Comparison of ENCODE assay signal across 10 cellular contexts in genomic region chr1:155175927-155176371, GRCh38. TPM values are rescaled to one million over a fixed set of nuclear protein-coding genes. Genes with fewer than 3 reads are reported as not detected.
DNase-seq lines count a peak whose midpoint lies in the region; ATAC-seq and TF ChIP-seq lines count a peak whose summit lies in the region.
"Had no signal": no experiment of that assay in that cellular context is flagged by ENCODE, and none has a peak within 500 bp of the region (broad histone marks: within the 10 kb centered on the region; RNA-seq: fewer than 3 reads in every experiment).

No MANE protein-coding gene starts in this region.

- no peak for ATAC-seq in activated T-helper 17 cell treated with anti-CD3 and anti-CD28 coated beads, Interleukin-2, amount 50 U/mL, for 72 hours (replicated peaks)
- no peak for ATAC-seq in HG03521 (IDR thresholded peaks at IDR 0.05; ENCODE audit: unreplicated experiment)

- peaks cover 17% of the 10 kb centered on the region for H3K79me2 ChIP-seq in Loucy (ENCODE audit: insufficient read depth, low read length)

- peak overlapping the region; percentile 12 for H3K9ac ChIP-seq in Loucy (ENCODE audit: low read depth, low read length, poor library complexity, severe bottlenecking)

- no peaks in the 10 kb centered on the region for H3K36me3 ChIP-seq in Loucy (ENCODE audit: insufficient read depth, low read length)
- H3K36me3 ChIP-seq in sigmoid colon: peaks cover 0 to 1% (median 0%) of the 10 kb centered on the region in 4 donors

- H3K4me3 Mint-ChIP-seq in activated T-helper 17 cell treated with anti-CD3 and anti-CD28 coated beads, Interleukin-2, amount 50 U/mL, for 72 hours: peak overlapping the region; percentile 100

- no peaks in the 10 kb centered on the region for H3K9me3 Mint-ChIP-seq in activated T-helper 17 cell treated with anti-CD3 and anti-CD28 coated beads, Interleukin-2, amount 50 U/mL, for 72 hours

- H3K4me1 Mint-ChIP-seq in activated T-helper 17 cell treated with anti-CD3 and anti-CD28 coated beads, Interleukin-2, amount 50 U/mL, for 72 hours: peaks cover 24% of the 10 kb centered on the region

- DNase-seq in SHP77 (lab: John Stamatoyannopoulos, UW): peak; percentile 30 to 60
- DNase-seq in SHP77 treated with DMSO at 0.1 percent for 48 hours (lab: John Stamatoyannopoulos, UW): no peak
- peak; percentile 60 for DNase-seq in sigmoid colon
- DNase-seq in GM03348 (ENCODE audit: low spot score): no peak
- no peak for DNase-seq in NCI-H2196 treated with DMSO at 0.1 percent for 48 hours (lab: John Stamatoyannopoulos, UW; ENCODE audit: unreplicated experiment)

- peaks cover 62% of the 10 kb centered on the region for H3K36me3 Mint-ChIP-seq in activated T-helper 17 cell treated with anti-CD3 and anti-CD28 coated beads, Interleukin-2, amount 50 U/mL, for 72 hours (ENCODE audit: low read depth)

- TF ChIP-seq CTCF in Loucy (conservative IDR thresholded peaks at IDR 0.05; ENCODE audit: low read length): peak; percentile 34
- TF ChIP-seq CTCF in sigmoid colon (IDR thresholded peaks at IDR 0.05): no peak

- TF ChIP-seq POLR2A in sigmoid colon (IDR thresholded peaks at IDR 0.05): no peak

- H3K27me3 ChIP-seq in Loucy (ENCODE audit: insufficient read depth, low read length, poor library complexity, severe bottlenecking): no peaks in the 10 kb centered on the region
- peaks cover 12 to 29% (median 20%) of the 10 kb centered on the region in 3 donors for H3K27me3 ChIP-seq in sigmoid colon

- TF ChIP-seq EP300 in sigmoid colon (IDR thresholded peaks at IDR 0.05): no peak

- 66 to 85% methylated on average over 9 of the region's 9 CpGs for WGBS in sigmoid colon, 2 donors

- peaks cover 27% of the 10 kb centered on the region for H3K4me1 ChIP-seq in Loucy (ENCODE audit: insufficient read depth, low read length, poor library complexity, severe bottlenecking)
- peaks cover 0 to 39% (median 26%) of the 10 kb centered on the region in 4 donors for H3K4me1 ChIP-seq in sigmoid colon

- H4K20me1 ChIP-seq in Loucy (ENCODE audit: insufficient read depth, low read length, poor library complexity, severe bottlenecking): no peaks in the 10 kb centered on the region

- no peak overlapping the region for H3K27ac ChIP-seq in sigmoid colon

- no peaks in the 10 kb centered on the region for H3K9me3 ChIP-seq in Loucy (ENCODE audit: insufficient read depth, low read depth, low read length)
- H3K9me3 ChIP-seq in sigmoid colon: no peaks in the 10 kb centered on the region

- peak overlapping the region; percentile 8 for H3K4me3 ChIP-seq in Loucy (ENCODE audit: low read length, poor library complexity, severe bottlenecking)
- no peak overlapping the region for H3K4me3 ChIP-seq in sigmoid colon
- H3K4me3 ChIP-seq: skin epidermis had no signal

- no peak overlapping the region for H2AFZ ChIP-seq in Loucy (ENCODE audit: low read length)

- peaks cover 5% of the 10 kb centered on the region for H3F3A ChIP-seq in Loucy (ENCODE audit: low read depth)

- H3K4me2 ChIP-seq in Loucy (ENCODE audit: low read depth, low read length, poor library complexity, severe bottlenecking): peak overlapping the region; percentile 92

- no peaks in the 10 kb centered on the region for H3K9me2 ChIP-seq in Loucy (replicated peaks; ENCODE audit: low read depth, low read length)

- H3K27ac Mint-ChIP-seq in activated T-helper 17 cell treated with anti-CD3 and anti-CD28 coated beads, Interleukin-2, amount 50 U/mL, for 72 hours: no peak overlapping the region

- no peaks in the 10 kb centered on the region for H3K27me3 Mint-ChIP-seq in activated T-helper 17 cell treated with anti-CD3 and anti-CD28 coated beads, Interleukin-2, amount 50 U/mL, for 72 hours
- H3K27me3 Mint-ChIP-seq: activated naive CD8-positive, alpha-beta T cell had no signal

- intact Hi-C loops in sigmoid colon (cut with DNase I): loop anchor here (1.0 kb wide), 1 partner anchor 17 kb away; no protein-coding TSS in a partner anchor

RNA-seq across cellular contexts. Expression of gene TRIM46, which starts 2.3 kb away (rescaled TPM):
- 10 to 100 TPM; 10.6 to 16.6 TPM for total RNA-seq in activated T-helper 17 cell treated with anti-CD3 and anti-CD28 coated beads, Interleukin-2, amount 50 U/mL, for 72 hours
- 1 to 10 TPM in 1 of 4 donors, under 1 TPM in 3; 0.16 to 3.0 (median 0.52) TPM for total RNA-seq in sigmoid colon
- under 1 TPM in 2 of 3 donors, not detected in 1; 0.60 to 0.92 TPM for polyA plus RNA-seq in sigmoid colon

RNA-seq across cellular contexts. Expression of gene KRTCAP2, which starts 2.8 kb away (rescaled TPM):
- 100 to 1,000 TPM; 108 to 166 TPM for total RNA-seq in activated T-helper 17 cell treated with anti-CD3 and anti-CD28 coated beads, Interleukin-2, amount 50 U/mL, for 72 hours
- total RNA-seq in sigmoid colon: 100 to 1,000 TPM in 3 of 4 donors, 10 to 100 TPM in 1; 72.9 to 119 (median 110) TPM
- 100 to 1,000 TPM in 2 of 3 donors, 10 to 100 TPM in 1; 74.2 to 245 (median 114) TPM for polyA plus RNA-seq in sigmoid colon

RNA-seq across cellular contexts. Expression of gene THBS3, which starts 31.7 kb away (rescaled TPM):
- 10 to 100 TPM; 11.8 to 26.8 TPM for total RNA-seq in activated T-helper 17 cell treated with anti-CD3 and anti-CD28 coated beads, Interleukin-2, amount 50 U/mL, for 72 hours
- total RNA-seq in sigmoid colon: 10 to 100 TPM in 3 of 4 donors, 1 to 10 TPM in 1; 9.6 to 43.5 (median 18.5) TPM
- polyA plus RNA-seq in sigmoid colon: 10 to 100 TPM in 1 of 3 donors, 1 to 10 TPM in 2; 3.5 to 13.4 (median 6.0) TPM

RNA-seq across cellular contexts. Expression of gene MTX1, which starts 32.5 kb away (rescaled TPM):
- 10 to 100 TPM; 31.3 to 59.9 TPM for total RNA-seq in activated T-helper 17 cell treated with anti-CD3 and anti-CD28 coated beads, Interleukin-2, amount 50 U/mL, for 72 hours
- 10 to 100 TPM; 15.5 to 29.8 (median 27.7) TPM for total RNA-seq in sigmoid colon
- 10 to 100 TPM; 51.7 to 69.7 (median 53.2) TPM for polyA plus RNA-seq in sigmoid colon

RNA-seq across cellular contexts. Expression of gene DPM3, which starts 35.6 kb away (rescaled TPM):
- 10 to 100 TPM; 29.4 to 40.6 TPM for total RNA-seq in activated T-helper 17 cell treated with anti-CD3 and anti-CD28 coated beads, Interleukin-2, amount 50 U/mL, for 72 hours
- total RNA-seq in sigmoid colon: 100 to 1,000 TPM in 3 of 4 donors, 10 to 100 TPM in 1; 29.2 to 144 (median 127) TPM
- 100 to 1,000 TPM; 143 to 220 (median 196) TPM for polyA plus RNA-seq in sigmoid colon

Comparison
In these comparisons a context has a peak if more than half of its experiments do, and no peak if none do; other contexts are left out.
1. DNase-seq: peak in SHP77 (2 of 2) and sigmoid colon (single experiment); none in SHP77 treated with DMSO at 0.1 percent for 48 hours (single experiment), GM03348 (single experiment) and NCI-H2196 treated with DMSO at 0.1 percent for 48 hours (single experiment).